8 cellular contexts compared by ENCODE assay signal in genomic region chr17:82106697-82107305, GRCh38. TPM values are rescaled to one million over a fixed set of nuclear protein-coding genes. Genes with fewer than 3 reads are reported as not detected.
DNase-seq lines count a peak whose midpoint lies in the region; ATAC-seq, FAIRE-seq and TF ChIP-seq lines count a peak whose summit lies in the region.

No MANE protein-coding gene starts in this region.

- H3K4me2 ChIP-seq in HCT116 (ENCODE audit: low read length) (peak overlapping the region; percentile 93), astrocyte (ENCODE audit: low read length) (peak overlapping the region; percentile 30)

- H3K27me3 ChIP-seq in HCT116 (ENCODE audit: insufficient read depth, low read length): no peaks in the 10 kb centered on the region
- H3K27me3 ChIP-seq in astrocyte (ENCODE audit: insufficient read depth, low read length): no peaks in the 10 kb centered on the region

- H3K27me3 Mint-ChIP-seq in astrocyte (ENCODE audit: low read depth, unreplicated experiment) (no peaks in the 10 kb centered on the region), mesothelial cell of epicardium (ENCODE audit: low read depth) (no peaks in the 10 kb centered on the region)

- RAD21 ChIA-PET in HCT116 (lab: Charles Lee; ENCODE audit: low non-redundant PET in 1 of 2, low total read pairs in 2 of 2, uncharacterized antibody in 2 of 2, unreplicated experiment in 2 of 2): interaction anchor here in 1 of 2 experiments (1.0 to 1.2 kb wide), 2 partner anchors 48 to 76 kb away, joined by 4 read pairs; no protein-coding TSS in a partner anchor

- H3K79me2 ChIP-seq in HCT116 (ENCODE audit: insufficient read depth, low read length): peaks cover 11% of the 10 kb centered on the region; the same call in 1 of the 2 replicates
- H3K79me2 ChIP-seq in astrocyte (ENCODE audit: insufficient read depth, low read length): no peaks in the 10 kb centered on the region

- POLR2A ChIA-PET in HCT116 (lab: Charles Lee): interaction anchor here (0.8 to 2.3 kb wide), 4 partner anchors 8 to 122 kb away, joined by 3 to 11 read pairs (median 4); partner anchors contain the start of genes DCXR, FASN and SLC16A3

- H3K36me3 Mint-ChIP-seq in astrocyte (ENCODE audit: low read depth, unreplicated experiment) (no peaks in the 10 kb centered on the region), mesothelial cell of epicardium (peaks cover 4% of the 10 kb centered on the region)

- H3K4me1 Mint-ChIP-seq in astrocyte (ENCODE audit: low read depth, unreplicated experiment): no peaks in the 10 kb centered on the region
- H3K4me1 Mint-ChIP-seq in mesothelial cell of epicardium: peaks cover 32% of the 10 kb centered on the region

- H4K20me1 ChIP-seq in HCT116 (ENCODE audit: insufficient read depth) (no peaks in the 10 kb centered on the region), astrocyte (ENCODE audit: insufficient read depth, low read length) (no peaks in the 10 kb centered on the region)

- no peak for DNase-seq in HCT116 (ENCODE audit: low read depth, low spot score)
- no peak for DNase-seq in astrocyte (ENCODE audit: low read depth)
- no peak for DNase-seq in mesothelial cell of epicardium (ENCODE audit: low spot score in 2 of 2, unreplicated experiment in 2 of 2)
- DNase-seq in cerebellum (ENCODE audit: low spot score): no peak
- DNase-seq in NOMO-1 treated with dmso at 0.1 percent for 144 hours (lab: John Stamatoyannopoulos, UW; ENCODE audit: unreplicated experiment): no peak
- no peak for DNase-seq in glomerular visceral epithelial cell (ENCODE audit: extremely low spot score)

- H3K9me3 ChIP-seq in HCT116 (ENCODE audit: control insufficient read depth in 1 of 2, insufficient read depth in 1 of 2, low read depth in 1 of 2, low read length in 2 of 2) (no peaks in the 10 kb centered on the region), astrocyte (ENCODE audit: insufficient read depth, low read depth, low read length) (no peaks in the 10 kb centered on the region)

- H3K4me3 Mint-ChIP-seq in astrocyte (ENCODE audit: unreplicated experiment) (no peak overlapping the region), mesothelial cell of epicardium (peak overlapping the region; percentile 20)

- H3K4me3 ChIP-seq in HCT116 (replicated peaks in 1 of 2; ENCODE audit: low read depth in 1 of 2, low read length in 2 of 2) (peak overlapping the region; percentile 68 to 70), astrocyte (ENCODE audit: insufficient read depth, low read depth, low read length) (no peak overlapping the region)

- no peak for TF ChIP-seq RAD21 in HCT116 (IDR thresholded peaks at IDR 0.05; ENCODE audit: low read depth)

- intact Hi-C loops in HCT116 (cut with micrococcal nuclease): loop anchor here (2.0 to 5.0 kb wide), 2 partner anchors 36 to 48 kb away; no protein-coding TSS in a partner anchor

- TF ChIP-seq CTCF in 22Rv1 (IDR thresholded peaks at IDR 0.05) (no peak), HCT116 (IDR thresholded peaks at IDR 0.05 in 2 of 3, conservative IDR thresholded peaks at IDR 0.05 in 1 of 3; ENCODE audit: borderline replicate concordance in 1 of 3, insufficient read depth in 1 of 3, low read depth in 2 of 3, low read length in 2 of 3) (no peak), astrocyte (IDR thresholded peaks at IDR 0.05; ENCODE audit: insufficient read depth, low read depth, low read length) (no peak), mesothelial cell of epicardium (IDR thresholded peaks at IDR 0.05; ENCODE audit: unreplicated experiment) (no peak)

- H3K9ac ChIP-seq in HCT116 (ENCODE audit: low read length) (peak overlapping the region; percentile 78), astrocyte (ENCODE audit: low read length) (peak overlapping the region; percentile 23)

- peaks cover 37 to 48% of the 10 kb centered on the region in 2 experiments for H3K4me1 ChIP-seq in HCT116 (ENCODE audit: control insufficient read depth in 1 of 2, insufficient read depth in 2 of 2, low read length in 2 of 2)
- H3K4me1 ChIP-seq in astrocyte (ENCODE audit: insufficient read depth, low read length): peaks cover 6% of the 10 kb centered on the region

- no peak for FAIRE-seq in astrocyte (lab: Jason Lieb, UNC)

- no peak for TF ChIP-seq POLR2A in HCT116 (IDR thresholded peaks at IDR 0.05; ENCODE audit: borderline replicate concordance, extremely low read depth, insufficient read depth, insufficient read length)

- H3K9me3 Mint-ChIP-seq in astrocyte (ENCODE audit: unreplicated experiment) (no peaks in the 10 kb centered on the region), mesothelial cell of epicardium (no peaks in the 10 kb centered on the region)

- no peak overlapping the region for H2AFZ ChIP-seq in HCT116 (ENCODE audit: low read depth, low read length, poor library complexity, severe bottlenecking)
- peak overlapping the region; percentile 41 for H2AFZ ChIP-seq in astrocyte (ENCODE audit: low read depth, low read length)

- peak overlapping the region; percentile 97 for H3K27ac ChIP-seq in 22Rv1
- peak overlapping the region; percentile 94 for H3K27ac ChIP-seq in HCT116 (ENCODE audit: low read depth, low read length)
- H3K27ac ChIP-seq in astrocyte (ENCODE audit: low read depth, low read length): no peak overlapping the region

- CTCF ChIA-PET in HCT116 (lab: Charles Lee): interaction anchor here (0.6 to 1.9 kb wide), 7 partner anchors 9 to 99 kb away, joined by 3 to 15 read pairs (median 4); partner anchors contain the start of genes DCXR, FASN and RAC3

- H3K36me3 ChIP-seq in HCT116 (ENCODE audit: control insufficient read depth in 1 of 2, insufficient read depth in 2 of 2, low read length in 2 of 2) (peaks cover 0 to 5% of the 10 kb centered on the region in 2 experiments; a peak in 1 of 4 replicates), astrocyte (ENCODE audit: insufficient read depth, low read length) (no peaks in the 10 kb centered on the region)

- H3K27ac Mint-ChIP-seq in astrocyte (ENCODE audit: unreplicated experiment) (peak overlapping the region; percentile 34), mesothelial cell of epicardium (peak overlapping the region; percentile 86)

- no TSS peak for BruUV-seq in HCT116 (replicated peaks; lab: Mats Ljungman, UMichigan)

- H3K9me2 ChIP-seq in HCT116 (ENCODE audit: insufficient read depth): no peaks in the 10 kb centered on the region

- ATAC-seq in HCT116: no peak
- no peak for ATAC-seq in HG03565 (IDR thresholded peaks at IDR 0.05; ENCODE audit: unreplicated experiment)

TF ChIP-seq in HCT116, 20 proteins besides CTCF, POLR2A, EP300 and RAD21:
- no peak for TF ChIP-seq POLR2AphosphoS5 (IDR thresholded peaks at IDR 0.05; ENCODE audit: low read depth, low read length)

RNA-seq across cellular contexts. Expression of gene FASN, which starts 8.8 kb away (rescaled TPM):
- 754 TPM for total RNA-seq in HCT116 (2021; ENCODE audit: unreplicated experiment)
- 391 and 513 TPM in 2 replicates for polyA plus RNA-seq in HCT116 (2012)
- total RNA-seq in astrocyte: 156 and 203 TPM in 2 replicates
- total RNA-seq in mesothelial cell of epicardium: 227 to 230 TPM (median 229 TPM) in 3 replicates
- total RNA-seq in cerebellum: 62.7 TPM

RNA-seq across cellular contexts. Expression of gene DUS1L, which starts 41.2 kb away (rescaled TPM):
- total RNA-seq in HCT116 (2021; ENCODE audit: unreplicated experiment) (176 TPM), astrocyte (55.1 and 59.5 TPM in 2 replicates), mesothelial cell of epicardium (87.3 to 94.9 TPM (median 87.9 TPM) in 3 replicates), cerebellum (19.9 TPM)
- 120 and 129 TPM in 2 replicates for polyA plus RNA-seq in HCT116 (2012)

RNA-seq across cellular contexts. Expression of gene GPS1, which starts 55.1 kb away (rescaled TPM):
- total RNA-seq in HCT116 (2021; ENCODE audit: unreplicated experiment): 205 TPM
- polyA plus RNA-seq in HCT116 (2012): 154 and 156 TPM in 2 replicates
- total RNA-seq in astrocyte: 91.4 and 102 TPM in 2 replicates
- total RNA-seq in mesothelial cell of epicardium: 104 to 113 TPM (median 105 TPM) in 3 replicates
- total RNA-seq in cerebellum: 52.9 TPM

RNA-seq across cellular contexts. Expression of gene RFNG, which starts 55.2 kb away (rescaled TPM):
- total RNA-seq in HCT116 (2021; ENCODE audit: unreplicated experiment) (52.0 TPM), astrocyte (40.2 and 41.9 TPM in 2 replicates), mesothelial cell of epicardium (53.8 to 57.3 TPM (median 55.6 TPM) in 3 replicates), cerebellum (17.2 TPM)
- 53.5 and 62.2 TPM in 2 replicates for polyA plus RNA-seq in HCT116 (2012)
